In the genomic region with DNA sequence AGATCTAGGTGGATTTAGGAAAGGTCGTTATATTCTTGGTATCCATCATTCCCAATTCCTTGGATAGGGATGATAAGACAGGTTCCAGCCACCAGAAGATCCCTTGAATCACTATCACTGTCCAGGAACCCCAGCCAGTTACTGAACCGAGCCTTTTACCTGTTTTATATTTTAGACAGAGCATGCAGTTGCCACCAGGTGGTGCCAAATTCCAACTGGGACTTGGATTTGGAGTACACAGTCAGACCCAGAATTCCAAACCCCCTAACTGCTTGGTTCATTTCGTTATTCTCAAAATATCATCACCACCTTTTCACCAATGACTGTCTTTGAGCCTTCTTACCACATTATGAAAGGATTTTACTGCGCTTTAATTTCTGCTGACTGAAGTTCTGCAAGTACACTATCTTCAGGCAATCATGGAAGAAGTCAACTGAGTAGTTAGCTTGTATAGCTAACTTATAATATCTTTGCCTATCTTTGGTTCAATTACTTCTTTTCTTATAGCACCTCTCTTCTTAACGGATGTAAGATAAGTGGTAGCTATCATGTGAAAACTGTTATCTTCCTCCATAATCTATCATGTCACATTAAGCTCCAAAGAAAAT, we compare ENCODE assay signal across 8 cellular contexts.
DNase-seq lines count a peak whose midpoint lies in the region; ATAC-seq, FAIRE-seq and TF ChIP-seq lines count a peak whose summit lies in the region.

No MANE protein-coding gene starts in this region.

- H3K36me3 ChIP-seq in cardiac muscle cell (no peaks in the 10 kb centered on the region), HAP-1 (replicated peaks) (no peaks in the 10 kb centered on the region), endodermal cell (ENCODE audit: control insufficient read depth, insufficient read depth, low read length) (no peaks in the 10 kb centered on the region), pancreas (no peaks in the 10 kb centered on the region), esophagus muscularis mucosa (no peaks in the 10 kb centered on the region)

- H3K4me3 Mint-ChIP-seq in endodermal cell, result no peak overlapping the region
- no peak overlapping the region for H3K4me3 Mint-ChIP-seq in activated T-helper 17 cell treated with anti-CD3 and anti-CD28 coated beads, Interleukin-2, amount 50 U/mL, for 72 hours

- peaks cover 13% of the 10 kb centered on the region for H3K27me3 Mint-ChIP-seq in endodermal cell (ENCODE audit: insufficient read depth)
- no peaks in the 10 kb centered on the region for H3K27me3 Mint-ChIP-seq in activated T-helper 17 cell treated with anti-CD3 and anti-CD28 coated beads, Interleukin-2, amount 50 U/mL, for 72 hours

- H3K4me1 ChIP-seq in cardiac muscle cell (ENCODE audit: low read depth), result no peaks in the 10 kb centered on the region
- peaks cover 35% of the 10 kb centered on the region for H3K4me1 ChIP-seq in HAP-1
- peaks cover 6% of the 10 kb centered on the region for H3K4me1 ChIP-seq in endodermal cell (ENCODE audit: control insufficient read depth, insufficient read depth, low read length)
- H3K4me1 ChIP-seq in pancreas, result no peaks in the 10 kb centered on the region
- no peaks in the 10 kb centered on the region for H3K4me1 ChIP-seq in esophagus muscularis mucosa

- ATAC-seq in left ventricle myocardium superior (no peak), pancreas (peak in 3 of 4 donors; percentile 53 to 73 (median 71))
- ATAC-seq in activated T-helper 17 cell treated with anti-CD3 and anti-CD28 coated beads, Interleukin-2, amount 50 U/mL, for 72 hours (replicated peaks), result no peak

- 56 to 88% methylated on average over 1 to 4 of the region's 5 CpGs for WGBS in endodermal cell (ENCODE audit: insufficient coverage in 1 of 2, insufficient read length in 1 of 2), 2 experiments
- WGBS in pancreas, 2 donors, result 27 to 31% methylated on average over 5 of the region's 5 CpGs
- WGBS in esophagus muscularis mucosa, result 59% methylated on average over 5 of the region's 5 CpGs

- DNase-seq in cardiac muscle cell (ENCODE audit: low read depth in 1 of 2, low spot score in 1 of 2), result peak; percentile 49 to 60
- DNase-seq in left ventricle myocardium superior, result no peak
- DNase-seq in HAP-1 (ENCODE audit: low spot score in 2 of 2), result peak; percentile 31 to 76
- DNase-seq in NCI-H2227 (lab: John Stamatoyannopoulos, UW; ENCODE audit: unreplicated experiment), result peak; percentile 13
- peak; percentile 85 for DNase-seq in endodermal cell
- DNase-seq in pancreas, result peak in 3 of 6 donors; percentile 17 to 35 (median 17)
- DNase-seq in esophagus muscularis mucosa (ENCODE audit: extremely low spot score), result no peak

- TF ChIP-seq EP300 in esophagus muscularis mucosa (IDR thresholded peaks at IDR 0.05), result no peak

- no peaks in the 10 kb centered on the region for H3K9me3 ChIP-seq in cardiac muscle cell (ENCODE audit: low read depth)
- no peaks in the 10 kb centered on the region for H3K9me3 ChIP-seq in HAP-1
- no peaks in the 10 kb centered on the region for H3K9me3 ChIP-seq in endodermal cell (ENCODE audit: control insufficient read depth, low read length)
- H3K9me3 ChIP-seq in pancreas, result no peaks in the 10 kb centered on the region
- no peaks in the 10 kb centered on the region for H3K9me3 ChIP-seq in esophagus muscularis mucosa

- peaks cover 35% of the 10 kb centered on the region for H3K4me1 Mint-ChIP-seq in endodermal cell
- H3K4me1 Mint-ChIP-seq in activated T-helper 17 cell treated with anti-CD3 and anti-CD28 coated beads, Interleukin-2, amount 50 U/mL, for 72 hours, result no peaks in the 10 kb centered on the region

- no peak for TF ChIP-seq POLR2A in esophagus muscularis mucosa (IDR thresholded peaks at IDR 0.05; ENCODE audit: low read depth)

- no peak for FAIRE-seq in pancreas (lab: Jason Lieb, UNC)

- H3K27ac Mint-ChIP-seq in endodermal cell, result no peak overlapping the region
- no peak overlapping the region for H3K27ac Mint-ChIP-seq in activated T-helper 17 cell treated with anti-CD3 and anti-CD28 coated beads, Interleukin-2, amount 50 U/mL, for 72 hours

- H3K9ac ChIP-seq in endodermal cell (ENCODE audit: extremely low read depth, low read length, poor library complexity, severe bottlenecking), result no peak overlapping the region

- no peak overlapping the region for H3K27ac ChIP-seq in cardiac muscle cell
- H3K27ac ChIP-seq in endodermal cell (ENCODE audit: low read depth, low read length), result no peak overlapping the region
- no peak overlapping the region for H3K27ac ChIP-seq in pancreas
- H3K27ac ChIP-seq in esophagus muscularis mucosa (replicated peaks in 1 of 4), result no peak overlapping the region

- in situ Hi-C loops in HAP-1 (cut with MboI; ENCODE audit: low sequenced_read_pairs), result no loop called here

- no peaks in the 10 kb centered on the region for H3K36me3 Mint-ChIP-seq in endodermal cell (ENCODE audit: low read depth)
- H3K36me3 Mint-ChIP-seq in activated T-helper 17 cell treated with anti-CD3 and anti-CD28 coated beads, Interleukin-2, amount 50 U/mL, for 72 hours (ENCODE audit: low read depth), result no peaks in the 10 kb centered on the region

- no peaks in the 10 kb centered on the region for H3K9me3 Mint-ChIP-seq in endodermal cell
- H3K9me3 Mint-ChIP-seq in activated T-helper 17 cell treated with anti-CD3 and anti-CD28 coated beads, Interleukin-2, amount 50 U/mL, for 72 hours, result peaks cover 5% of the 10 kb centered on the region

- H3K4me3 ChIP-seq in cardiac muscle cell (no peak overlapping the region), HAP-1 (no peak overlapping the region), endodermal cell (ENCODE audit: low read length) (no peak overlapping the region), pancreas (no peak overlapping the region), esophagus muscularis mucosa (no peak overlapping the region)

- intact Hi-C loops in left ventricle myocardium superior (cut with micrococcal nuclease) (no loop called here), pancreas (cut with DNase I) (no loop called here), esophagus muscularis mucosa (cut with DNase I) (no loop called here)

- TF ChIP-seq CTCF in cardiac muscle cell (IDR thresholded peaks at IDR 0.05; ENCODE audit: low read depth, low read length), result peak; percentile 66
- peak; percentile 88 for TF ChIP-seq CTCF in endodermal cell (conservative IDR thresholded peaks at IDR 0.05)
- TF ChIP-seq CTCF in pancreas (IDR thresholded peaks at IDR 0.05), result peak in 2 of 4 donors; percentile 28 to 47
- peak in 1 of 3 experiments; percentile 39 for TF ChIP-seq CTCF in esophagus muscularis mucosa (IDR thresholded peaks at IDR 0.05)

- H3K27me3 ChIP-seq in cardiac muscle cell (no peaks in the 10 kb centered on the region), HAP-1 (ENCODE audit: low read depth) (no peaks in the 10 kb centered on the region), endodermal cell (ENCODE audit: control insufficient read depth, insufficient read depth, low read length, poor library complexity, severe bottlenecking) (no peaks in the 10 kb centered on the region), pancreas (no peaks in the 10 kb centered on the region), esophagus muscularis mucosa (no peaks in the 10 kb centered on the region)

Comparison
In these comparisons a context has a peak if more than half of its experiments do, and no peak if none do; other contexts are left out.
1. DNase-seq: peak in cardiac muscle cell (2 of 2), HAP-1 (2 of 2), NCI-H2227 (single experiment) and endodermal cell (single experiment); none in left ventricle myocardium superior (single experiment) and esophagus muscularis mucosa (single experiment).
2. ATAC-seq: peak in pancreas (3 of 4); none in left ventricle myocardium superior (single experiment) and activated T-helper 17 cell treated with anti-CD3 and anti-CD28 coated beads, Interleukin-2, amount 50 U/mL, for 72 hours (single experiment).